ENCODE assay signal across 19 cellular contexts in the genomic region with DNA sequence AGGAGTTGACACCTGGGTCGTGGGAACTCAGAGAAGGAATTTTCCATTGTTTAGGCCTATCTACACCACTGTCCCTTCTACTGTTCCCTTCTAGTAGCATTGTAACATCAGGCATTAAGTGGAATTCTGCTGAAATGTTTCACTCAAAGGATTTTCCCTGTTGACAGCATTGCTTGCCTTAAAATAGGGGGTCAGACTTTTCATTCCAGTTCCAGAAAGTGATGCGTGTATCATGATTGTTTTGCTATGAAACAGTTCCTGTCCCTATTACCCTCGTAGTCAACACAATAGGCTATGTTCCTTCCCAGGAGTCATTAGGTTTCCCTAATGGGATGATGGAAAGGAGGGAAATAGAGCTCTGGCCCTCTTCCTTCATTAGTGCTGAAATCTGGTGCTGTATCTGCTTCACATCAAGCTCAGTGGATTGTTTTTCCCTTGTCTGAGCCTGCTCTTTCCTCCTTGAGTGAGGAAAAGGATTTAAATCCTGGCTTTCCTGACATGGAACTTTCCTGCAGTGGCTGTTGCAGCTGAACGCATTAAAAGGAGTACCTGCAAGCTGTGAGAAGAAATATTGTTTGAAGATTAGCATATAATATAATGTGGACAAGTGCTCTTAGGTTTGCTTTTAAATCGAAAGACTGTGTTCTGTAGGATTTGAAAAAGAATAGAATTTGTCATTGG.
DNase-seq lines count a peak whose midpoint lies in the region; ATAC-seq and TF ChIP-seq lines count a peak whose summit lies in the region.
"Had no signal": no experiment of that assay in that cellular context is flagged by ENCODE, and none has a peak within 500 bp of the region (broad histone marks: within the 10 kb centered on the region; RNA-seq: fewer than 3 reads in every experiment).

No MANE protein-coding gene starts in this region.

- WGBS in body of pancreas, 2 donors, result 76 to 78% methylated on average over 5 of the region's 5 CpGs
- 59% methylated on average over 5 of the region's 5 CpGs for WGBS in esophagus muscularis mucosa

- TF ChIP-seq POLR2A in body of pancreas (IDR thresholded peaks at IDR 0.05), result no peak
- TF ChIP-seq POLR2A in esophagus muscularis mucosa (IDR thresholded peaks at IDR 0.05; ENCODE audit: low read depth), result no peak

- no peak overlapping the region for H3K4me3 Mint-ChIP-seq in stimulated activated effector memory CD8-positive, alpha-beta T cell treated with anti-CD3 and anti-CD28 coated beads, Interleukin-12 subunit alpha, Interleukin-12 subunit beta, amount 100 ng/mL, for 72 hours
- H3K4me3 Mint-ChIP-seq: activated CD8-positive, alpha-beta memory T cell treated with anti-CD3 and anti-CD28 coated beads, Interleukin-2, amount 10 ng/mL, durations not matched to agents 7 days and 5 days had no signal

- H3K27ac ChIP-seq in body of pancreas, result peak overlapping the region; percentile 4 to 17 (median 9)
- peak overlapping the region; percentile 15 to 59 (median 50) for H3K27ac ChIP-seq in esophagus muscularis mucosa (replicated peaks in 1 of 4)
- H3K27ac ChIP-seq in muscle layer of duodenum (ENCODE audit: low read length), result peak overlapping the region; percentile 5
- H3K27ac ChIP-seq: ovary had no signal

- ATAC-seq in body of pancreas (no peak), HG02610 (IDR thresholded peaks at IDR 0.05; ENCODE audit: unreplicated experiment) (no peak), GM21390 (IDR thresholded peaks at IDR 0.05; ENCODE audit: unreplicated experiment) (no peak)
- no peak for ATAC-seq in stimulated activated effector memory CD8-positive, alpha-beta T cell treated with anti-CD3 and anti-CD28 coated beads, Interleukin-12 subunit alpha, Interleukin-12 subunit beta, amount 100 ng/mL, for 72 hours
- ATAC-seq: activated CD8-positive, alpha-beta memory T cell treated with anti-CD3 and anti-CD28 coated beads, Interleukin-2, amount 10 ng/mL, durations not matched to agents 7 days and 5 days had no signal

- peak overlapping the region; percentile 61 for H3K27ac Mint-ChIP-seq in stimulated activated effector memory CD8-positive, alpha-beta T cell treated with anti-CD3 and anti-CD28 coated beads, Interleukin-12 subunit alpha, Interleukin-12 subunit beta, amount 100 ng/mL, for 72 hours

- H3K27me3 ChIP-seq in body of pancreas (no peaks in the 10 kb centered on the region), esophagus muscularis mucosa (no peaks in the 10 kb centered on the region), muscle layer of duodenum (ENCODE audit: low read depth, low read length) (no peaks in the 10 kb centered on the region)
- H3K27me3 ChIP-seq: ovary had no signal

- no peaks in the 10 kb centered on the region for H3K9me3 Mint-ChIP-seq in stimulated activated effector memory CD8-positive, alpha-beta T cell treated with anti-CD3 and anti-CD28 coated beads, Interleukin-12 subunit alpha, Interleukin-12 subunit beta, amount 100 ng/mL, for 72 hours
- H3K9me3 Mint-ChIP-seq: IgD-negative memory B cell had no signal

- no peak overlapping the region for H3K4me3 ChIP-seq in body of pancreas
- no peak overlapping the region for H3K4me3 ChIP-seq in esophagus muscularis mucosa
- H3K4me3 ChIP-seq in muscle layer of duodenum (ENCODE audit: low read depth in 1 of 2, low read length in 2 of 2), result no peak overlapping the region
- H3K4me3 ChIP-seq: HAP-1, lung, ovary had no signal

- peaks cover 0 to 1% of the 10 kb centered on the region in 2 donors for H3K36me3 ChIP-seq in body of pancreas (replicated peaks in 1 of 2; ENCODE audit: insufficient read depth in 1 of 2, low read depth in 2 of 2)
- peaks cover 0 to 21% (median 10%) of the 10 kb centered on the region in 4 donors for H3K36me3 ChIP-seq in esophagus muscularis mucosa
- H3K36me3 ChIP-seq in muscle layer of duodenum (ENCODE audit: control insufficient read depth in 1 of 2, insufficient read depth in 2 of 2, low read length in 2 of 2), result peaks cover 0 to 19% of the 10 kb centered on the region in 2 donors
- H3K36me3 ChIP-seq: HAP-1, ovary had no signal

- H3K9me3 ChIP-seq in body of pancreas, result no peaks in the 10 kb centered on the region
- no peaks in the 10 kb centered on the region for H3K9me3 ChIP-seq in esophagus muscularis mucosa
- no peaks in the 10 kb centered on the region for H3K9me3 ChIP-seq in muscle layer of duodenum (ENCODE audit: control insufficient read depth in 1 of 2, low read length in 2 of 2)
- H3K9me3 ChIP-seq: HAP-1, ovary had no signal

- DNase-seq in body of pancreas, result no peak
- DNase-seq in esophagus muscularis mucosa (ENCODE audit: extremely low spot score), result no peak
- no peak for DNase-seq in stimulated activated effector memory CD8-positive, alpha-beta T cell treated with anti-CD3 and anti-CD28 coated beads, Interleukin-12 subunit alpha, Interleukin-12 subunit beta, amount 100 ng/mL, for 72 hours (ENCODE audit: low spot score in 2 of 2)
- no peak for DNase-seq in stimulated activated CD4-positive, alpha-beta T cell treated with anti-CD3 and anti-CD28 coated beads, Interleukin-4, amount 100 ng/mL, for 1 hour
- DNase-seq in NCI-H2227 treated with DMSO at 0.1 percent for 48 hours (lab: John Stamatoyannopoulos, UW), result no peak
- DNase-seq: activated CD4-positive, CD25-positive, alpha-beta regulatory T cell treated with anti-CD3 and anti-CD28 coated beads, Interleukin-2, amount 50 U/mL, for 72 hours; activated CD8-positive, alpha-beta memory T cell treated with anti-CD3 and anti-CD28 coated beads, Interleukin-2, amount 10 ng/mL, durations not matched to agents 7 days and 5 days; activated gamma-delta T cell; aorta; effector CD8-positive, alpha-beta T cell; foreskin fibroblast; ovary; stimulated activated CD4-positive, alpha-beta T cell treated with anti-CD3 and anti-CD28 coated beads, Interleukin-15, amount 100 ng/mL, for 24 hours had no signal

- peaks cover 57% of the 10 kb centered on the region for H3K4me1 Mint-ChIP-seq in stimulated activated effector memory CD8-positive, alpha-beta T cell treated with anti-CD3 and anti-CD28 coated beads, Interleukin-12 subunit alpha, Interleukin-12 subunit beta, amount 100 ng/mL, for 72 hours

- H3K4me1 ChIP-seq in body of pancreas (peaks cover 52% of the 10 kb centered on the region), esophagus muscularis mucosa (peaks cover 38 to 62% (median 61%) of the 10 kb centered on the region in 4 donors), muscle layer of duodenum (ENCODE audit: control insufficient read depth in 1 of 2, insufficient read depth in 2 of 2, low read length in 2 of 2) (peaks cover 0 to 22% of the 10 kb centered on the region in 2 donors)
- H3K4me1 ChIP-seq: HAP-1 had no signal

- intact Hi-C loops in body of pancreas (cut with DNase I) (no loop called here), esophagus muscularis mucosa (cut with DNase I) (no loop called here)

- TF ChIP-seq EP300 in esophagus muscularis mucosa (IDR thresholded peaks at IDR 0.05), result no peak

- TF ChIP-seq CTCF in body of pancreas (IDR thresholded peaks at IDR 0.05), result no peak
- no peak for TF ChIP-seq CTCF in esophagus muscularis mucosa (IDR thresholded peaks at IDR 0.05)

- peaks cover 29% of the 10 kb centered on the region for H3K36me3 Mint-ChIP-seq in stimulated activated effector memory CD8-positive, alpha-beta T cell treated with anti-CD3 and anti-CD28 coated beads, Interleukin-12 subunit alpha, Interleukin-12 subunit beta, amount 100 ng/mL, for 72 hours
